Comparison of ENCODE assay signal across 9 cellular contexts in the genomic region with DNA sequence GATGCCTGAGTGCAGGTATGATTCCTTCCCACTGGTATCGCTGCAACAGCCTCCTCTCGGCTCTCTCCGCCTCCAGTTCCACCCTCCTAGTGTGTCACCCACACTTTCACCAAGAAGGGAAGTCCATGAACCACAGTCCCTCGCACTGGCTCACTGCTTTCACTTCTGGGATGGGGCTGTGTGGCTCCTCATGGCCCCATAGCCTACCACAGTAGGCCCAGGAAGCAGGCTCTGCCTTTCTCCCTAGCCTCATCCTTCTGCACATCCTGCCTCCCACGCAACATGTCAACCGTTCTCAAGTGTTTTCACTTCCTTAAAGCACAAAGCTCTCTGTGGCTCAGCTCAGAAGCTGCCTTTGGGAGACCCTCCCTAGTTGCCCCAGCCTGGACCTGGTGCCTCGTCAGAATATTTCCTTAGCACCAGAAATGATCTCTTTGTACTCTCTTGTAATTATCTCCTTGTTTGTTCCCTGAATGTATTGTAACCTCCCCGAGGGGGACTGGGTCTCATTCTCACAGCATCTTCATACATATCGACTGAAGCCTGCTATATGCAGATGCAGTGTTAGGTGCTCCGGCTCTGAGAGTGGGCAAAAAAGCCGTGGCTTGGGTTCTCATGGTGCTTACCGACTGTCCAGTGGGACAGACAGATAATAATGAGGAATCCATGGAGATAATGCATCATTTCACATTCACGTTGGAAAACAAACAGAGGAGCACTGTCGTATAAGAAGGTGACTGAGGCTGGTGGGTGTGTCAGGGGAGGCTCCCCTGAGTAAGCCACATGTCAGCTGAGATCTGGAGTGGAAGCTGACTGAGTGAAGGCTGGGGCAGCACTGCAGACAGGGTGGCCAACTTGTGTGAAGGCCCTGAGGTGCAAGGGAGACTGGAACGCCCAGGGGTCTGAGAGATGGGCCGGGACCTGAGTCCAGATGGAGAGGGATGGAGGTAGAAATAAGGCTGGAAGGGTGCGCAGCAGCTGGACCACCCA.
DNase-seq lines count a peak whose midpoint lies in the region; ATAC-seq, FAIRE-seq and TF ChIP-seq lines count a peak whose summit lies in the region.
"Had no signal": no experiment of that assay in that cellular context is flagged by ENCODE, and none has a peak within 500 bp of the region (broad histone marks: within the 10 kb centered on the region; RNA-seq: fewer than 3 reads in every experiment).

No MANE protein-coding gene starts in this region.

- TF ChIP-seq EP300 in esophagus muscularis mucosa (IDR thresholded peaks at IDR 0.05): no peak

- no peaks in the 10 kb centered on the region for H3F3A ChIP-seq in Loucy (ENCODE audit: low read depth)

- ATAC-seq in GM18502 (IDR thresholded peaks at IDR 0.05; ENCODE audit: poor library complexity, unreplicated experiment): peak; percentile 74
- ATAC-seq in GM21619 (IDR thresholded peaks at IDR 0.05; ENCODE audit: unreplicated experiment): peak; percentile 69

- H3K4me1 Mint-ChIP-seq in endothelial cell (ENCODE audit: unreplicated experiment): peaks cover 12% of the 10 kb centered on the region

- no peak overlapping the region for H3K4me3 Mint-ChIP-seq in endothelial cell (ENCODE audit: unreplicated experiment)

- no peaks in the 10 kb centered on the region for H3K79me2 ChIP-seq in Loucy (ENCODE audit: insufficient read depth, low read length)

- peaks cover 4% of the 10 kb centered on the region for H3K27me3 Mint-ChIP-seq in endothelial cell (ENCODE audit: unreplicated experiment)

- no peaks in the 10 kb centered on the region for H4K20me1 ChIP-seq in Loucy (ENCODE audit: insufficient read depth, low read length, poor library complexity, severe bottlenecking)

- peaks cover 4% of the 10 kb centered on the region for H3K36me3 Mint-ChIP-seq in endothelial cell (ENCODE audit: low read depth, unreplicated experiment)

- peak overlapping the region; percentile 33 for H3K27ac Mint-ChIP-seq in endothelial cell (ENCODE audit: unreplicated experiment)

- H2AFZ ChIP-seq in Loucy (ENCODE audit: low read length): peak overlapping the region; percentile 29; the same call in 1 of the 2 replicates

- H3K27ac ChIP-seq in esophagus muscularis mucosa (replicated peaks in 1 of 4): peak overlapping the region in 2 of 4 donors; percentile 7 to 88
- H3K27ac ChIP-seq in WERI-Rb-1: no peak overlapping the region

- H3K27me3 ChIP-seq in Loucy (ENCODE audit: insufficient read depth, low read length, poor library complexity, severe bottlenecking) (no peaks in the 10 kb centered on the region), esophagus muscularis mucosa (no peaks in the 10 kb centered on the region), WERI-Rb-1 (ENCODE audit: insufficient read depth, low read depth, severe bottlenecking) (peaks cover 29% of the 10 kb centered on the region)

- DNase-seq in endothelial cell (ENCODE audit: low spot score): no peak
- DNase-seq in posterior vena cava (ENCODE audit: low spot score): no peak
- DNase-seq in esophagus muscularis mucosa (ENCODE audit: extremely low spot score): no peak
- DNase-seq in urothelium cell line (ENCODE audit: low spot score): no peak
- no peak for DNase-seq in WERI-Rb-1

- no peak for FAIRE-seq in urothelium cell line (lab: Jason Lieb, UNC)
- FAIRE-seq: astrocyte had no signal

- no peak overlapping the region for H3K4me2 ChIP-seq in Loucy (ENCODE audit: low read depth, low read length, poor library complexity, severe bottlenecking)

- whole genome bisulfite sequencing in esophagus muscularis mucosa: 71% methylated on average over 17 of the region's 17 CpGs

- H3K9ac ChIP-seq in Loucy (ENCODE audit: low read depth, low read length, poor library complexity, severe bottlenecking): no peak overlapping the region

- no peaks in the 10 kb centered on the region for H3K9me2 ChIP-seq in Loucy (replicated peaks; ENCODE audit: low read depth, low read length)

- H3K36me3 ChIP-seq in Loucy (ENCODE audit: insufficient read depth, low read length) (no peaks in the 10 kb centered on the region), esophagus muscularis mucosa (peaks cover 17 to 89% (median 43%) of the 10 kb centered on the region in 4 donors), WERI-Rb-1 (no peaks in the 10 kb centered on the region)

- intact Hi-C loops in posterior vena cava (cut with DNase I) (loop anchor here in 1 of 2 donors (5.0 kb wide), 1 partner anchor 287 kb away; the partner anchor contains the start of gene CRYGS), esophagus muscularis mucosa (cut with DNase I) (loop anchor here (5.0 kb wide), 1 partner anchor 287 kb away; the partner anchor contains the start of gene CRYGS)

- H3K9me3 ChIP-seq in Loucy (ENCODE audit: insufficient read depth, low read depth, low read length): no peaks in the 10 kb centered on the region
- no peaks in the 10 kb centered on the region for H3K9me3 ChIP-seq in esophagus muscularis mucosa
- no peaks in the 10 kb centered on the region for H3K9me3 ChIP-seq in WERI-Rb-1 (ENCODE audit: severe bottlenecking)

- peaks cover 4% of the 10 kb centered on the region for H3K4me1 ChIP-seq in Loucy (ENCODE audit: insufficient read depth, low read length, poor library complexity, severe bottlenecking)
- H3K4me1 ChIP-seq in esophagus muscularis mucosa: peaks cover 3 to 36% (median 20%) of the 10 kb centered on the region in 4 donors

- H3K4me3 ChIP-seq in Loucy (ENCODE audit: low read length, poor library complexity, severe bottlenecking): no peak overlapping the region
- no peak overlapping the region for H3K4me3 ChIP-seq in esophagus muscularis mucosa
- no peak overlapping the region for H3K4me3 ChIP-seq in WERI-Rb-1 (ENCODE audit: low read depth, low read length)

- TF ChIP-seq CTCF in Loucy (conservative IDR thresholded peaks at IDR 0.05; ENCODE audit: low read length): no peak
- peak; percentile 17 for TF ChIP-seq CTCF in endothelial cell (IDR thresholded peaks at IDR 0.05; ENCODE audit: unreplicated experiment)
- no peak for TF ChIP-seq CTCF in esophagus muscularis mucosa (IDR thresholded peaks at IDR 0.05)
- no peak for TF ChIP-seq CTCF in WERI-Rb-1 (IDR thresholded peaks at IDR 0.05; ENCODE audit: low read depth, low read length)

- TF ChIP-seq POLR2A in esophagus muscularis mucosa (IDR thresholded peaks at IDR 0.05; ENCODE audit: low read depth): no peak

- H3K9me3 Mint-ChIP-seq in endothelial cell (ENCODE audit: unreplicated experiment): no peaks in the 10 kb centered on the region
